Comparison of ENCODE assay signal across 8 cellular contexts in the genomic region with DNA sequence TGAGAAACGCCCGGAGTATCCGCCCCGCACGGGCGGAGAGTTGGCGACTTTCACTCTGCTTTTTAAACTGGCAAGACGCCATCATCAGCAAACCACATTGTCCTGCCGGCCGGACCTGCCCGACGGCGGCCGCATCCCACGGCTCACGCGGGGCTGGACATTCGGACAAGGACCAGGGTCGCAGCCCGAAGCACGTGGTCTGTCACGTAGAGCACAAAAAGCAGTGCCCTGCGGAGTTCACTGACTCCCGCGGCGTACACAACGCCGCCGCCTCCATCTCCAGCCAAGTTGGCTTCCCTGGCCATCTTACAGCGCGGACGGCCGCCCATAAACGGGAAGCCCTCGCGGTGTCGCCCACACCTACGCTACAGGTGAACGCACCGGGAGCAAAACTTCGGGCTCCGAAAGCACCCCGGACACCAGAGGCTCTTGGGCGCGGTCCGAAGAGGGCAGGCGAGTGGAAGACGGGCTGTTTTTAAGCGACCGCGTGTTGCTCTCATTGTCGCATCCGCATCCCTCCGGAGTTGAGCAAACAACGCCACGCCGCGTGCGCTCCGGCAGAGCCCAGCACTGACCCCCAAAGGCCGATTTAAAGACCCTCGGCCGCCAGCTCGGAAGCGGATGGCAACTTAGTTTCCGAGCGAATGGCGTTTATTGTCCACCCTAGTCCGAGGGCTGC. TPM values are rescaled to one million over a fixed set of nuclear protein-coding genes. Genes with fewer than 3 reads are reported as not detected.
A peak's percentile ranks its signal among the peaks of the same experiment; 100 is the strongest.
DNase-seq lines count a peak whose midpoint lies in the region; ATAC-seq and TF ChIP-seq lines count a peak whose summit lies in the region.

No MANE protein-coding gene starts in this region.

- DNase-seq in DMS114 treated with DMSO at 0.1 percent for 48 hours (lab: John Stamatoyannopoulos, UW; ENCODE audit: unreplicated experiment) (peak; percentile 33), HCEC 1CT (peak; percentile 56), NCI-H345 (lab: John Stamatoyannopoulos, UW) (peak; percentile 38), endothelial cell (ENCODE audit: low spot score) (peak; percentile 32), mucosa of gallbladder (ENCODE audit: low spot score) (peak; percentile 52)
- DNase-seq in activated CD8-positive, alpha-beta memory T cell treated with anti-CD3 and anti-CD28 coated beads for 48 hours (ENCODE audit: low read depth in 2 of 3, low spot score in 2 of 3), result peak; percentile 23 to 32 (median 30)
- peak; percentile 14 for DNase-seq in stimulated activated CD8-positive, alpha-beta memory T cell treated with anti-CD3 and anti-CD28 coated beads, Interleukin-4, amount 100 ng/mL, for 24 hours (ENCODE audit: low read depth)

- H3K9me3 Mint-ChIP-seq in endothelial cell (ENCODE audit: unreplicated experiment), result no peaks in the 10 kb centered on the region

- peaks cover 16% of the 10 kb centered on the region for H3K36me3 Mint-ChIP-seq in endothelial cell (ENCODE audit: low read depth, unreplicated experiment)

- peaks cover 23% of the 10 kb centered on the region for H3K27me3 Mint-ChIP-seq in endothelial cell (ENCODE audit: unreplicated experiment)

- peaks cover 40% of the 10 kb centered on the region for H3K4me1 Mint-ChIP-seq in endothelial cell (ENCODE audit: unreplicated experiment)

- no peak for TF ChIP-seq CTCF in endothelial cell (IDR thresholded peaks at IDR 0.05; ENCODE audit: unreplicated experiment)

- H3K27ac Mint-ChIP-seq in endothelial cell (ENCODE audit: unreplicated experiment), result peak overlapping the region; percentile 75

- ATAC-seq in HG03097 (IDR thresholded peaks at IDR 0.05; ENCODE audit: low FRiP score, unreplicated experiment), result no peak

- H3K4me3 Mint-ChIP-seq in endothelial cell (ENCODE audit: unreplicated experiment), result peak overlapping the region; percentile 99

RNA-seq across cellular contexts. Expression of a gene that starts 1.0 kb away (rescaled TPM):
- total RNA-seq in endothelial cell (ENCODE audit: unreplicated experiment) (205 TPM), mucosa of gallbladder (73.3 TPM)
